ENCODE assay signal across 31 cellular contexts in genomic region chr2:85699325-85699724, GRCh38. TPM values are rescaled to one million over a fixed set of nuclear protein-coding genes. Genes with fewer than 3 reads are reported as not detected.
DNase-seq lines count a peak whose midpoint lies in the region; ATAC-seq and TF ChIP-seq lines count a peak whose summit lies in the region.
"Had no signal": no experiment of that assay in that cellular context is flagged by ENCODE, and none has a peak within 500 bp of the region (broad histone marks: within the 10 kb centered on the region; RNA-seq: fewer than 3 reads in every experiment).

No MANE protein-coding gene starts in this region.

- H3K4me3 Mint-ChIP-seq in CD14-positive monocyte, result peak overlapping the region in 1 of 2 donors; percentile 3
- no peak overlapping the region for H3K4me3 Mint-ChIP-seq in activated T-helper 1 cell treated with anti-CD3 and anti-CD28 coated beads, Interleukin-12 subunit alpha, Interleukin-12 subunit beta, Interleukin-2, Interleukin-4 antibody, amounts not matched to agents 30 ng/mL and 10 ng/mL and 1 ng/mL, durations not matched to agents 14 hours and 24 hours and 36 hours
- peak overlapping the region; percentile 94 for H3K4me3 Mint-ChIP-seq in natural killer cell treated with Interleukin-12 subunit alpha and Interleukin-12 subunit beta and Interleukin-15 and Interleukin-18, amount 100 ng/mL, for 72 hours
- H3K4me3 Mint-ChIP-seq: activated CD4-positive, alpha-beta T cell treated with anti-CD3 and anti-CD28 coated beads for 36 hours; activated T-cell treated with anti-CD3 and anti-CD28 coated beads, Interleukin-2, amount 50 U/mL, for 4 hours; memory B cell; T-helper 17 cell had no signal

- H3K27ac ChIP-seq in HL-60 (replicated peaks), result peak overlapping the region; percentile 76
- H3K27ac ChIP-seq: BLaER1, psoas muscle, SK-N-MC had no signal

- TF ChIP-seq CTCF in CD14-positive monocyte (IDR thresholded peaks at IDR 0.05), result no peak
- TF ChIP-seq CTCF in HL-60 (IDR thresholded peaks at IDR 0.05; ENCODE audit: insufficient read depth, low read length), result no peak

- H3K27me3 Mint-ChIP-seq in CD14-positive monocyte (ENCODE audit: low read depth in 3 of 3), result peaks cover 0 to 2% (median 0%) of the 10 kb centered on the region in 3 donors
- H3K27me3 Mint-ChIP-seq in activated T-helper 1 cell treated with anti-CD3 and anti-CD28 coated beads, Interleukin-12 subunit alpha, Interleukin-12 subunit beta, Interleukin-2, Interleukin-4 antibody, amounts not matched to agents 30 ng/mL and 10 ng/mL and 1 ng/mL, durations not matched to agents 14 hours and 24 hours and 36 hours (ENCODE audit: insufficient read depth), result peaks cover 2% of the 10 kb centered on the region
- no peaks in the 10 kb centered on the region for H3K27me3 Mint-ChIP-seq in natural killer cell treated with Interleukin-12 subunit alpha and Interleukin-12 subunit beta and Interleukin-15 and Interleukin-18, amount 100 ng/mL, for 72 hours
- H3K27me3 Mint-ChIP-seq: activated CD4-positive, alpha-beta T cell treated with anti-CD3 and anti-CD28 coated beads for 36 hours; IgD-negative memory B cell; memory B cell had no signal

- peak overlapping the region in 6 of 7 donors; percentile 86 to 98 (median 95) for H3K27ac Mint-ChIP-seq in CD14-positive monocyte
- peak overlapping the region; percentile 24 for H3K27ac Mint-ChIP-seq in activated T-helper 1 cell treated with anti-CD3 and anti-CD28 coated beads, Interleukin-12 subunit alpha, Interleukin-12 subunit beta, Interleukin-2, Interleukin-4 antibody, amounts not matched to agents 30 ng/mL and 10 ng/mL and 1 ng/mL, durations not matched to agents 14 hours and 24 hours and 36 hours
- peak overlapping the region; percentile 84 to 99 for H3K27ac Mint-ChIP-seq in natural killer cell treated with Interleukin-12 subunit alpha and Interleukin-12 subunit beta and Interleukin-15 and Interleukin-18, amount 100 ng/mL, for 72 hours
- H3K27ac Mint-ChIP-seq: activated CD4-positive, alpha-beta T cell treated with anti-CD3 and anti-CD28 coated beads for 36 hours; memory B cell; T-helper 17 cell had no signal

- peaks cover 0 to 4% (median 2%) of the 10 kb centered on the region in 7 donors for H3K9me3 Mint-ChIP-seq in CD14-positive monocyte
- no peaks in the 10 kb centered on the region for H3K9me3 Mint-ChIP-seq in activated T-helper 1 cell treated with anti-CD3 and anti-CD28 coated beads, Interleukin-12 subunit alpha, Interleukin-12 subunit beta, Interleukin-2, Interleukin-4 antibody, amounts not matched to agents 30 ng/mL and 10 ng/mL and 1 ng/mL, durations not matched to agents 14 hours and 24 hours and 36 hours
- peaks cover 3% of the 10 kb centered on the region for H3K9me3 Mint-ChIP-seq in natural killer cell treated with Interleukin-12 subunit alpha and Interleukin-12 subunit beta and Interleukin-15 and Interleukin-18, amount 100 ng/mL, for 72 hours
- H3K9me3 Mint-ChIP-seq: activated T-cell treated with anti-CD3 and anti-CD28 coated beads, Interleukin-2, amount 50 U/mL, for 4 hours; IgD-negative memory B cell; memory B cell had no signal

- peaks cover 84% of the 10 kb centered on the region for H3K4me1 Mint-ChIP-seq in CD14-positive monocyte
- H3K4me1 Mint-ChIP-seq in activated T-helper 1 cell treated with anti-CD3 and anti-CD28 coated beads, Interleukin-12 subunit alpha, Interleukin-12 subunit beta, Interleukin-2, Interleukin-4 antibody, amounts not matched to agents 30 ng/mL and 10 ng/mL and 1 ng/mL, durations not matched to agents 14 hours and 24 hours and 36 hours (ENCODE audit: low read depth), result peaks cover 40% of the 10 kb centered on the region
- peaks cover 83 to 84% of the 10 kb centered on the region in 2 donors for H3K4me1 Mint-ChIP-seq in natural killer cell treated with Interleukin-12 subunit alpha and Interleukin-12 subunit beta and Interleukin-15 and Interleukin-18, amount 100 ng/mL, for 72 hours (ENCODE audit: low read depth in 2 of 2)

- no peak overlapping the region for H3K4me3 ChIP-seq in HL-60 (replicated peaks; ENCODE audit: insufficient read depth, low read length)
- H3K4me3 ChIP-seq: BLaER1, psoas muscle, SK-N-MC had no signal

- intact Hi-C loops in CD14-positive monocyte (cut with micrococcal nuclease), result no loop called here
- intact Hi-C loops in activated T-helper 1 cell treated with anti-CD3 and anti-CD28 coated beads, Interleukin-12 subunit alpha, Interleukin-12 subunit beta, Interleukin-2, Interleukin-4 antibody, amounts not matched to agents 30 ng/mL and 10 ng/mL and 1 ng/mL, durations not matched to agents 14 hours and 24 hours and 36 hours (cut with micrococcal nuclease), result no loop called here

- H3K36me3 Mint-ChIP-seq in CD14-positive monocyte, result peaks cover 5% of the 10 kb centered on the region in 2 donors
- H3K36me3 Mint-ChIP-seq in activated T-helper 1 cell treated with anti-CD3 and anti-CD28 coated beads, Interleukin-12 subunit alpha, Interleukin-12 subunit beta, Interleukin-2, Interleukin-4 antibody, amounts not matched to agents 30 ng/mL and 10 ng/mL and 1 ng/mL, durations not matched to agents 14 hours and 24 hours and 36 hours (ENCODE audit: low read depth), result peaks cover 2% of the 10 kb centered on the region
- peaks cover 27% of the 10 kb centered on the region for H3K36me3 Mint-ChIP-seq in natural killer cell treated with Interleukin-12 subunit alpha and Interleukin-12 subunit beta and Interleukin-15 and Interleukin-18, amount 100 ng/mL, for 72 hours
- H3K36me3 Mint-ChIP-seq: IgD-negative memory B cell, memory B cell had no signal

- no peak for ATAC-seq in natural killer cell treated with Interleukin-12 subunit alpha and Interleukin-12 subunit beta and Interleukin-15 and Interleukin-18, amount 100 ng/mL, for 72 hours
- no peak for ATAC-seq in GM21515 (IDR thresholded peaks at IDR 0.05; ENCODE audit: unreplicated experiment)
- ATAC-seq: activated CD4-positive, alpha-beta T cell treated with anti-CD3 and anti-CD28 coated beads for 36 hours; activated T-cell treated with anti-CD3 and anti-CD28 coated beads, Interleukin-2, amount 50 U/mL, for 4 hours; left lobe of liver; psoas muscle; T-helper 17 cell had no signal

- H3K27me3 ChIP-seq in HL-60 (ENCODE audit: insufficient read depth, poor library complexity, severe bottlenecking), result no peaks in the 10 kb centered on the region
- H3K27me3 ChIP-seq: BLaER1 had no signal

- DNase-seq in CD14-positive monocyte (ENCODE audit: low spot score) (no peak), HL-60 (ENCODE audit: low read depth in 1 of 2, low spot score in 1 of 2) (no peak), NCI-H2029 (lab: John Stamatoyannopoulos, UW) (no peak), GM19238 (ENCODE audit: insufficient read length, low spot score) (no peak)
- no peak for DNase-seq in activated T-helper 1 cell treated with anti-CD3 and anti-CD28 coated beads, Interleukin-12 subunit alpha, Interleukin-12 subunit beta, Interleukin-2, Interleukin-4 antibody, amounts not matched to agents 30 ng/mL and 10 ng/mL and 1 ng/mL, durations not matched to agents 14 hours and 24 hours and 36 hours (ENCODE audit: low spot score)
- DNase-seq in natural killer cell treated with Interleukin-12 subunit alpha and Interleukin-12 subunit beta and Interleukin-15 and Interleukin-18, amount 100 ng/mL, for 72 hours (ENCODE audit: low spot score), result no peak
- DNase-seq: activated CD4-positive, alpha-beta T cell treated with anti-CD3 and anti-CD28 coated beads for 36 hours; activated naive CD4-positive, alpha-beta T cell; activated T-cell treated with anti-CD3 and anti-CD28 coated beads, Interleukin-2, amount 50 U/mL, for 4 hours; Caco-2; EL; NCI-H1105 treated with DMSO at 0.1 percent for 48 hours; NCI-H2029 treated with DMSO at 0.1 percent for 48 hours; NCI-H226; NCI-H748 treated with DMSO at 0.1 percent for 48 hours; nucleus accumbens; stimulated activated CD4-positive, alpha-beta T cell treated with anti-CD3 and anti-CD28 coated beads, Interleukin-1b, Interleukin-23, amount 100 ng/mL, for 48 hours; T-helper 17 cell; trophoblast cell had no signal

RNA-seq across cellular contexts. Expression of gene GNLY, which starts 5.2 kb away (rescaled TPM):
- polyA plus RNA-seq in CD14-positive monocyte, result 10 to 100 TPM; 11.1 to 13.2 TPM
- total RNA-seq in activated T-helper 1 cell treated with anti-CD3 and anti-CD28 coated beads, Interleukin-12 subunit alpha, Interleukin-12 subunit beta, Interleukin-2, Interleukin-4 antibody, amounts not matched to agents 30 ng/mL and 10 ng/mL and 1 ng/mL, durations not matched to agents 14 hours and 24 hours and 36 hours, result 141 and 152 TPM in 2 replicates
- 100 to 1,000 TPM; 599 to 903 TPM for total RNA-seq in natural killer cell treated with Interleukin-12 subunit alpha and Interleukin-12 subunit beta and Interleukin-15 and Interleukin-18, amount 100 ng/mL, for 72 hours
- total RNA-seq: Caco-2, dermis microvascular lymphatic vessel endothelial cell, H4, M059J, skeletal muscle tissue had no signal
- polyA plus RNA-seq: AG04450 had no signal

RNA-seq across cellular contexts. Expression of gene SFTPB, which starts 31.3 kb away (rescaled TPM):
- polyA plus RNA-seq in CD14-positive monocyte, result under 1 TPM in 1 of 2 donors, not detected in 1; 0.18 TPM
- not detected in 2 replicates for total RNA-seq in activated T-helper 1 cell treated with anti-CD3 and anti-CD28 coated beads, Interleukin-12 subunit alpha, Interleukin-12 subunit beta, Interleukin-2, Interleukin-4 antibody, amounts not matched to agents 30 ng/mL and 10 ng/mL and 1 ng/mL, durations not matched to agents 14 hours and 24 hours and 36 hours
- not detected for total RNA-seq in natural killer cell treated with Interleukin-12 subunit alpha and Interleukin-12 subunit beta and Interleukin-15 and Interleukin-18, amount 100 ng/mL, for 72 hours
- total RNA-seq: activated CD4-positive, alpha-beta T cell treated with anti-CD3 and anti-CD28 coated beads for 36 hours; Caco-2; dermis microvascular lymphatic vessel endothelial cell; H4; M059J; skeletal muscle tissue; T-helper 17 cell had no signal
- polyA plus RNA-seq: AG04450, IgD-negative memory B cell had no signal

RNA-seq across cellular contexts. Expression of gene ATOH8, which starts 54.5 kb away (rescaled TPM):
- 1 to 10 TPM; 2.0 to 2.1 TPM for polyA plus RNA-seq in CD14-positive monocyte
- total RNA-seq in activated T-helper 1 cell treated with anti-CD3 and anti-CD28 coated beads, Interleukin-12 subunit alpha, Interleukin-12 subunit beta, Interleukin-2, Interleukin-4 antibody, amounts not matched to agents 30 ng/mL and 10 ng/mL and 1 ng/mL, durations not matched to agents 14 hours and 24 hours and 36 hours, result 0.29 and 0.47 TPM in 2 replicates
- total RNA-seq in natural killer cell treated with Interleukin-12 subunit alpha and Interleukin-12 subunit beta and Interleukin-15 and Interleukin-18, amount 100 ng/mL, for 72 hours, result not detected
- total RNA-seq: activated CD4-positive, alpha-beta T cell treated with anti-CD3 and anti-CD28 coated beads for 36 hours; activated T-cell treated with anti-CD3 and anti-CD28 coated beads, Interleukin-2, amount 50 U/mL, for 4 hours; Caco-2; T-helper 17 cell had no signal
- polyA plus RNA-seq: IgD-negative memory B cell had no signal

Comparison
In these comparisons a context has a peak if more than half of its experiments do, and no peak if none do; other contexts are left out.
1. H3K27ac Mint-ChIP-seq: peak in every context shown above with its lines; median percentile 95 in CD14-positive monocyte; 92 in natural killer cell treated with Interleukin-12 subunit alpha and Interleukin-12 subunit beta and Interleukin-15 and Interleukin-18, amount 100 ng/mL, for 72 hours; 24 in activated T-helper 1 cell treated with anti-CD3 and anti-CD28 coated beads, Interleukin-12 subunit alpha, Interleukin-12 subunit beta, Interleukin-2, Interleukin-4 antibody, amounts not matched to agents 30 ng/mL and 10 ng/mL and 1 ng/mL, durations not matched to agents 14 hours and 24 hours and 36 hours.